Comparison of ENCODE assay signal across 15 cellular contexts in genomic region chr2:63486861-63487290, GRCh38.
A peak's percentile ranks its signal among the peaks of the same experiment; 100 is the strongest.
DNase-seq lines count a peak whose midpoint lies in the region; ATAC-seq, FAIRE-seq and TF ChIP-seq lines count a peak whose summit lies in the region.
"Had no signal": no experiment of that assay in that cellular context is flagged by ENCODE, and none has a peak within 500 bp of the region (broad histone marks: within the 10 kb centered on the region; RNA-seq: fewer than 3 reads in every experiment).

No MANE protein-coding gene starts in this region.

- no peaks in the 10 kb centered on the region for H3K4me1 ChIP-seq in mammary epithelial cell (ENCODE audit: insufficient read depth, low read length)
- no peaks in the 10 kb centered on the region for H3K4me1 ChIP-seq in small intestine (ENCODE audit: control insufficient read depth in 2 of 2, insufficient read depth in 1 of 2, low read depth in 1 of 2, low read length in 1 of 2)
- H3K4me1 ChIP-seq: gastrocnemius medialis, stomach had no signal

- no peak overlapping the region for H3K27ac Mint-ChIP-seq in MCF 10A (ENCODE audit: low read depth, unreplicated experiment)
- H3K27ac Mint-ChIP-seq: activated CD8-positive, alpha-beta T cell treated with anti-CD3 and anti-CD28 coated beads, Interleukin-2, amount 10 ng/mL, durations not matched to agents 7 days and 5 days; activated naive CD4-positive, alpha-beta T cell treated with anti-CD3 and anti-CD28 coated beads, Interleukin-2, amount 50 U/mL, for 72 hours; B cell; dendritic cell treated with granulocyte-macrophage colony-stimulating factor and Interleukin-4, amounts not matched to agents 40 ng/mL and 50 ng/mL, for 4 days had no signal

- H3K27me3 ChIP-seq in mammary epithelial cell (ENCODE audit: insufficient read depth, low read length) (no peaks in the 10 kb centered on the region), small intestine (ENCODE audit: control insufficient read depth in 2 of 2, insufficient read depth in 2 of 2, low read length in 2 of 2) (no peaks in the 10 kb centered on the region)
- H3K27me3 ChIP-seq: gastrocnemius medialis, stomach had no signal

- WGBS in mammary epithelial cell (ENCODE audit: low coverage, missing lambda C conversion rate): 96% methylated on average over 2 of the region's 2 CpGs
- WGBS in small intestine, 3 donors: 45 to 65% (median 57%) methylated on average over 2 of the region's 2 CpGs

- H3K4me3 ChIP-seq in mammary epithelial cell (replicated peaks in 1 of 3; ENCODE audit: insufficient read depth in 1 of 3, low read depth in 2 of 3, low read length in 3 of 3) (no peak overlapping the region), astrocyte of the cerebellum (ENCODE audit: low read depth, low read length) (no peak overlapping the region), small intestine (ENCODE audit: low read depth in 1 of 2, low read length in 2 of 2) (no peak overlapping the region)
- H3K4me3 ChIP-seq: gastrocnemius medialis, stomach had no signal

- no peak for TF ChIP-seq POLR2A in GM18505 (IDR thresholded peaks at IDR 0.05; ENCODE audit: borderline replicate concordance, extremely low read depth, insufficient read depth, insufficient read length)

- TF ChIP-seq CTCF in MCF 10A (IDR thresholded peaks at IDR 0.05; ENCODE audit: unreplicated experiment): no peak
- peak in 1 of 2 donors; percentile 25 for TF ChIP-seq CTCF in mammary epithelial cell (conservative IDR thresholded peaks at IDR 0.05 in 1 of 2, IDR thresholded peaks at IDR 0.05 in 1 of 2; ENCODE audit: extremely low read depth in 1 of 2, insufficient read depth in 1 of 2, low read depth in 1 of 2, low read length in 2 of 2)
- peak; percentile 3 for TF ChIP-seq CTCF in astrocyte of the cerebellum (IDR thresholded peaks at IDR 0.05; ENCODE audit: low read depth, low read length, missing control alignments)

- no peak overlapping the region for H3K9ac ChIP-seq in mammary epithelial cell (ENCODE audit: insufficient read depth, low read length)

- H3K4me2 ChIP-seq in mammary epithelial cell (ENCODE audit: insufficient read depth, low read depth, low read length): no peak overlapping the region

- FAIRE-seq in small intestine (lab: Jason Lieb, UNC): no peak

- DNase-seq in MCF 10A (ENCODE audit: unreplicated experiment) (peak; percentile 2), mammary epithelial cell (no peak), NCI-H510A treated with DMSO at 0.1 percent for 48 hours (lab: John Stamatoyannopoulos, UW) (peak; percentile 27), astrocyte of the cerebellum (ENCODE audit: low read depth) (no peak), small intestine (peak; percentile 2), AG20443 (ENCODE audit: low spot score) (no peak)
- DNase-seq: activated CD8-positive, alpha-beta T cell treated with anti-CD3 and anti-CD28 coated beads, Interleukin-2, amount 10 ng/mL, durations not matched to agents 7 days and 5 days; gastrocnemius medialis; stomach; T-helper 1 cell had no signal

- H3K9me3 ChIP-seq in mammary epithelial cell (replicated peaks; ENCODE audit: insufficient read depth, low read length) (no peaks in the 10 kb centered on the region), small intestine (ENCODE audit: control insufficient read depth, low read depth) (no peaks in the 10 kb centered on the region)
- H3K9me3 ChIP-seq: gastrocnemius medialis, stomach had no signal

- POLR2A ChIA-PET in MCF 10A (lab: Yijun Ruan, JAX): interaction anchor here (0.6 kb wide), 1 partner anchor 9 kb away, joined by 3 read pairs; no protein-coding TSS in a partner anchor

- H3K36me3 ChIP-seq in mammary epithelial cell (ENCODE audit: insufficient read depth, low read length) (no peaks in the 10 kb centered on the region), small intestine (ENCODE audit: control insufficient read depth in 2 of 2, insufficient read depth in 2 of 2, low read length in 2 of 2) (no peaks in the 10 kb centered on the region)

- H3K9me3 Mint-ChIP-seq in MCF 10A (ENCODE audit: unreplicated experiment): no peaks in the 10 kb centered on the region
- H3K9me3 Mint-ChIP-seq: activated naive CD4-positive, alpha-beta T cell treated with anti-CD3 and anti-CD28 coated beads, Interleukin-2, amount 50 U/mL, for 72 hours; dendritic cell treated with granulocyte-macrophage colony-stimulating factor and Interleukin-4, amounts not matched to agents 40 ng/mL and 50 ng/mL, for 4 days had no signal

- no peak overlapping the region for H3K4me3 Mint-ChIP-seq in MCF 10A (ENCODE audit: unreplicated experiment)
- H3K4me3 Mint-ChIP-seq: activated CD8-positive, alpha-beta T cell treated with anti-CD3 and anti-CD28 coated beads, Interleukin-2, amount 10 ng/mL, durations not matched to agents 7 days and 5 days; B cell; dendritic cell treated with granulocyte-macrophage colony-stimulating factor and Interleukin-4, amounts not matched to agents 40 ng/mL and 50 ng/mL, for 4 days had no signal

- H3K79me2 ChIP-seq in mammary epithelial cell (ENCODE audit: insufficient read depth, low read length): no peaks in the 10 kb centered on the region

- ATAC-seq in GM18505 (IDR thresholded peaks at IDR 0.05; ENCODE audit: unreplicated experiment) (no peak), GM18870 (IDR thresholded peaks at IDR 0.05; ENCODE audit: unreplicated experiment) (no peak)
- ATAC-seq: activated CD8-positive, alpha-beta T cell treated with anti-CD3 and anti-CD28 coated beads, Interleukin-2, amount 10 ng/mL, durations not matched to agents 7 days and 5 days; activated naive CD4-positive, alpha-beta T cell treated with anti-CD3 and anti-CD28 coated beads, Interleukin-2, amount 50 U/mL, for 72 hours; gastrocnemius medialis had no signal

- H2AFZ ChIP-seq in mammary epithelial cell (ENCODE audit: low read depth, low read length): no peak overlapping the region

- intact Hi-C loops in MCF 10A (cut with micrococcal nuclease): loop anchor here (5.0 kb wide), 1 partner anchor 300 kb away; no protein-coding TSS in a partner anchor
- intact Hi-C loops in mammary epithelial cell (cut with micrococcal nuclease): loop anchor here (5.0 kb wide), 1 partner anchor 700 kb away; no protein-coding TSS in a partner anchor

- H3K27ac ChIP-seq in mammary epithelial cell (ENCODE audit: insufficient read depth, low read depth, low read length) (no peak overlapping the region), small intestine (ENCODE audit: low read depth in 1 of 2, low read length in 1 of 2) (no peak overlapping the region)
- H3K27ac ChIP-seq: gastrocnemius medialis, stomach had no signal

- no peaks in the 10 kb centered on the region for H3K36me3 Mint-ChIP-seq in MCF 10A (ENCODE audit: insufficient read depth, unreplicated experiment)
- H3K36me3 Mint-ChIP-seq: activated naive CD4-positive, alpha-beta T cell treated with anti-CD3 and anti-CD28 coated beads, Interleukin-2, amount 50 U/mL, for 72 hours had no signal

- CTCF ChIA-PET in MCF 10A (lab: Yijun Ruan, JAX): interaction anchor here (0.6 to 4.2 kb wide), 12 partner anchors 8 to 1051 kb away, joined by 3 to 37 read pairs (median 3); no protein-coding TSS in a partner anchor
- CTCF ChIA-PET in mammary epithelial cell (lab: Charles Lee; ENCODE audit: low non-redundant PET): no interaction called here

- no peaks in the 10 kb centered on the region for H3K4me1 Mint-ChIP-seq in MCF 10A (ENCODE audit: insufficient read depth, unreplicated experiment)
- H3K4me1 Mint-ChIP-seq: B cell had no signal

- dilution Hi-C loops in mammary epithelial cell (cut with HindIII; ENCODE audit: low sequenced_read_pairs): no loop called here

- no peaks in the 10 kb centered on the region for H3K27me3 Mint-ChIP-seq in MCF 10A (ENCODE audit: insufficient read depth, unreplicated experiment)
- H3K27me3 Mint-ChIP-seq: B cell; dendritic cell treated with granulocyte-macrophage colony-stimulating factor and Interleukin-4, amounts not matched to agents 40 ng/mL and 50 ng/mL, for 4 days had no signal

- BruUV-seq in MCF 10A (replicated peaks; lab: Mats Ljungman, UMichigan) (no TSS peak), mammary epithelial cell (replicated peaks; lab: Mats Ljungman, UMichigan) (no TSS peak)

- H4K20me1 ChIP-seq in mammary epithelial cell (ENCODE audit: insufficient read depth, low read length): no peaks in the 10 kb centered on the region

- in situ Hi-C loops in mammary epithelial cell (cut with MboI; ENCODE audit: low sequenced_read_pairs in 2 of 2) (no loop called here), astrocyte of the cerebellum (cut with HindIII; ENCODE audit: low sequenced_read_pairs) (no loop called here)

Comparison
In these comparisons a context has a peak if more than half of its experiments do, and no peak if none do; other contexts are left out.
1. DNase-seq: peak in MCF 10A (single experiment), NCI-H510A treated with DMSO at 0.1 percent for 48 hours (single experiment) and small intestine (single experiment); none in mammary epithelial cell (single experiment), astrocyte of the cerebellum (single experiment) and AG20443 (single experiment).